24 cellular contexts compared by ENCODE assay signal in the genomic region with DNA sequence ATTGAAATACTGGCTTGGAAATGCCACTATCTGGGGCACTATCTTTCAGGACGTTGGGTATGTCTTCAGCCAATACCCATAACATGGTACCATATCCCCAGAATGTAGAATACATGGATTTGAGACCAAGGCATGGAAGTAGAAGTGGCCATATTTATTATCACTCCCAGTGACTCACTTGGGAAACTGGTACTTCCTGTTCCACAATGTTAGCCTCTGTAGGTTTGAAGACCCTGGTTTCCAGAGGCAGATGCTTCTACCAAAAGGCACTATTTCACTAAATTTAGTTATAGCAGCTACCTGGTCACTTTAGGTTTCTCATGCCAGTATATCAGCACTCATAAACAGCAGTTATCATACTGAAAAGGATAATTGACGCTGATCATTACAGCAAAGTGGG.
"Had no signal": no experiment of that assay in that cellular context is flagged by ENCODE, and none has a peak within 500 bp of the region (broad histone marks: within the 10 kb centered on the region; RNA-seq: fewer than 3 reads in every experiment).

No MANE protein-coding gene starts in this region.

- H3K27ac ChIP-seq: dorsolateral prefrontal cortex, esophagus muscularis mucosa, lower lobe of right lung, ovary, psoas muscle, sigmoid colon, testis, tibial artery had no signal

- H3K27me3 Mint-ChIP-seq: type B pancreatic cell had no signal

- H3K9me3 Mint-ChIP-seq: immature natural killer cell; memory B cell; natural killer cell; stimulated activated effector memory CD8-positive, alpha-beta T cell treated with anti-CD3 and anti-CD28 coated beads, Interleukin-12 subunit alpha, Interleukin-12 subunit beta, amount 100 ng/mL, for 72 hours; type B pancreatic cell had no signal

- H3K4me3 Mint-ChIP-seq: immature natural killer cell; memory B cell; natural killer cell; stimulated activated effector memory CD8-positive, alpha-beta T cell treated with anti-CD3 and anti-CD28 coated beads, Interleukin-12 subunit alpha, Interleukin-12 subunit beta, amount 100 ng/mL, for 72 hours; type B pancreatic cell had no signal

- H3K9me3 ChIP-seq: esophagus muscularis mucosa, lower lobe of right lung, ovary, psoas muscle, sigmoid colon, testis, tibial artery had no signal

- H3K4me3 ChIP-seq: dorsolateral prefrontal cortex, esophagus muscularis mucosa, lower lobe of right lung, ovary, psoas muscle, sigmoid colon, testis, tibial artery had no signal

- H3K36me3 ChIP-seq: esophagus muscularis mucosa, lower lobe of right lung, ovary, sigmoid colon, tibial artery had no signal

- H3K4me1 Mint-ChIP-seq: immature natural killer cell, memory B cell, natural killer cell had no signal

- DNase-seq: dorsolateral prefrontal cortex; effector CD4-positive, alpha-beta T cell; hypothalamus; immature natural killer cell; islet precursor cell; left ventricle myocardium superior; lower lobe of right lung; natural killer cell; occipital lobe; ovary; posterior cingulate gyrus; psoas muscle; right cardiac atrium; sigmoid colon; stimulated activated CD4-positive, alpha-beta T cell treated with anti-CD3 and anti-CD28 coated beads, Interleukin-2, amount 100 ng/mL, for 24 hours; stimulated activated CD4-positive, alpha-beta T cell treated with anti-CD3 and anti-CD28 coated beads, Interleukin-4, amount 100 ng/mL, for 24 hours; stimulated activated naive CD4-positive, alpha-beta T cell treated with Interleukin-2 at 50 U/mL for 16 hours; substantia nigra; testis; tibial artery had no signal

- H3K27me3 ChIP-seq: dorsolateral prefrontal cortex, ovary, sigmoid colon, testis, tibial artery had no signal

- H3K27ac Mint-ChIP-seq: immature natural killer cell; memory B cell; natural killer cell; stimulated activated effector memory CD8-positive, alpha-beta T cell treated with anti-CD3 and anti-CD28 coated beads, Interleukin-12 subunit alpha, Interleukin-12 subunit beta, amount 100 ng/mL, for 72 hours; type B pancreatic cell had no signal

- H3K4me1 ChIP-seq: lower lobe of right lung, psoas muscle, sigmoid colon, tibial artery had no signal

- H3K36me3 Mint-ChIP-seq: immature natural killer cell; memory B cell; natural killer cell; stimulated activated effector memory CD8-positive, alpha-beta T cell treated with anti-CD3 and anti-CD28 coated beads, Interleukin-12 subunit alpha, Interleukin-12 subunit beta, amount 100 ng/mL, for 72 hours; type B pancreatic cell had no signal

- ATAC-seq: left ventricle myocardium superior; lower lobe of right lung; natural killer cell; psoas muscle; right cardiac atrium; stimulated activated effector memory CD8-positive, alpha-beta T cell treated with anti-CD3 and anti-CD28 coated beads, Interleukin-12 subunit alpha, Interleukin-12 subunit beta, amount 100 ng/mL, for 72 hours had no signal
